ENCODE assay signal across 20 cellular contexts in genomic region chr4:110109455-110109854, GRCh38.
"Had no signal": no experiment of that assay in that cellular context is flagged by ENCODE, and none has a peak within 500 bp of the region (broad histone marks: within the 10 kb centered on the region; RNA-seq: fewer than 3 reads in every experiment).

No MANE protein-coding gene starts in this region.

- H3K36me3 Mint-ChIP-seq: stimulated activated naive B cell treated with anti-CD40 and anti-IgM and Interleukin-4, amounts not matched to agents 10 μg/mL and 1 μg/mL and 100 μg/mL, for 72 hours had no signal

- H3K27ac ChIP-seq: esophagus squamous epithelium, heart right ventricle, psoas muscle, right lobe of liver had no signal

- H3K27me3 Mint-ChIP-seq: effector memory CD8-positive, alpha-beta T cell; naive thymus-derived CD4-positive, alpha-beta T cell; stimulated activated naive B cell treated with anti-CD40 and anti-IgM and Interleukin-4, amounts not matched to agents 10 μg/mL and 1 μg/mL and 100 μg/mL, for 72 hours; stimulated activated naive CD8-positive, alpha-beta T cell treated with anti-CD3 and anti-CD28 coated beads, Interleukin-15, amount 100 ng/mL, for 72 hours had no signal

- H3K36me3 ChIP-seq: heart right ventricle had no signal

- H3K27me3 ChIP-seq: esophagus squamous epithelium, heart right ventricle, right lobe of liver had no signal

- H3K9me3 Mint-ChIP-seq: dendritic cell treated with granulocyte-macrophage colony-stimulating factor and Interleukin-4, amounts not matched to agents 40 ng/mL and 50 ng/mL, for 4 days; effector memory CD8-positive, alpha-beta T cell; immature natural killer cell; nephron progenitor cell; stimulated activated naive B cell treated with anti-CD40 and anti-IgM and Interleukin-4, amounts not matched to agents 10 μg/mL and 1 μg/mL and 100 μg/mL, for 72 hours; stimulated activated naive CD8-positive, alpha-beta T cell treated with anti-CD3 and anti-CD28 coated beads, Interleukin-15, amount 100 ng/mL, for 72 hours had no signal

- DNase-seq: cerebellar nuclear complex; effector memory CD8-positive, alpha-beta T cell; esophagus squamous epithelium; heart right ventricle; immature natural killer cell; kidney; left cardiac atrium; left ventricle myocardium superior; mesenchymal stem cell; naive thymus-derived CD4-positive, alpha-beta T cell; nephron progenitor cell; psoas muscle; retina; right lobe of liver; stimulated activated CD4-positive, alpha-beta T cell treated with anti-CD3 and anti-CD28 coated beads, Interleukin-2, amount 100 ng/mL, for 24 hours; stimulated activated CD4-positive, alpha-beta T cell treated with anti-CD3 and anti-CD28 coated beads, Interleukin-4, amount 100 ng/mL, for 4 hours; stimulated activated naive B cell treated with anti-CD40 and anti-IgM and Interleukin-4, amounts not matched to agents 10 μg/mL and 1 μg/mL and 100 μg/mL, for 72 hours; stimulated activated naive CD8-positive, alpha-beta T cell treated with anti-CD3 and anti-CD28 coated beads, Interleukin-15, amount 100 ng/mL, for 72 hours had no signal

- H3K9me3 ChIP-seq: esophagus squamous epithelium, heart right ventricle, psoas muscle, right lobe of liver had no signal

- H3K4me1 ChIP-seq: psoas muscle had no signal

- H3K4me3 Mint-ChIP-seq: dendritic cell treated with granulocyte-macrophage colony-stimulating factor and Interleukin-4, amounts not matched to agents 40 ng/mL and 50 ng/mL, for 4 days; effector memory CD8-positive, alpha-beta T cell; immature natural killer cell; naive thymus-derived CD4-positive, alpha-beta T cell; nephron progenitor cell; stimulated activated naive B cell treated with anti-CD40 and anti-IgM and Interleukin-4, amounts not matched to agents 10 μg/mL and 1 μg/mL and 100 μg/mL, for 72 hours; stimulated activated naive CD8-positive, alpha-beta T cell treated with anti-CD3 and anti-CD28 coated beads, Interleukin-15, amount 100 ng/mL, for 72 hours had no signal

- ATAC-seq: effector memory CD8-positive, alpha-beta T cell; heart right ventricle; left cardiac atrium; left ventricle myocardium superior; naive thymus-derived CD4-positive, alpha-beta T cell; psoas muscle; right lobe of liver; stimulated activated naive B cell treated with anti-CD40 and anti-IgM and Interleukin-4, amounts not matched to agents 10 μg/mL and 1 μg/mL and 100 μg/mL, for 72 hours; stimulated activated naive CD8-positive, alpha-beta T cell treated with anti-CD3 and anti-CD28 coated beads, Interleukin-15, amount 100 ng/mL, for 72 hours had no signal

- H3K27ac Mint-ChIP-seq: dendritic cell treated with granulocyte-macrophage colony-stimulating factor and Interleukin-4, amounts not matched to agents 40 ng/mL and 50 ng/mL, for 4 days; effector memory CD8-positive, alpha-beta T cell; immature natural killer cell; naive thymus-derived CD4-positive, alpha-beta T cell; nephron progenitor cell; stimulated activated naive B cell treated with anti-CD40 and anti-IgM and Interleukin-4, amounts not matched to agents 10 μg/mL and 1 μg/mL and 100 μg/mL, for 72 hours; stimulated activated naive CD8-positive, alpha-beta T cell treated with anti-CD3 and anti-CD28 coated beads, Interleukin-15, amount 100 ng/mL, for 72 hours had no signal

- H3K4me1 Mint-ChIP-seq: nephron progenitor cell; stimulated activated naive CD8-positive, alpha-beta T cell treated with anti-CD3 and anti-CD28 coated beads, Interleukin-15, amount 100 ng/mL, for 72 hours had no signal

- H3K4me3 ChIP-seq: esophagus squamous epithelium, heart right ventricle, lung, psoas muscle, right lobe of liver had no signal
